ENCODE assay signal across 7 cellular contexts in genomic region chr1:117320515-117320914, GRCh38.
"Had no signal": no experiment of that assay in that cellular context is flagged by ENCODE, and none has a peak within 500 bp of the region (broad histone marks: within the 10 kb centered on the region; RNA-seq: fewer than 3 reads in every experiment).

No MANE protein-coding gene starts in this region.

- H3K27ac ChIP-seq: HL-60, KMS-11 had no signal

- FAIRE-seq: HepG2, HTR-8/SVneo had no signal

- H3K9ac ChIP-seq: KMS-11 had no signal

- ATAC-seq: HepG2 had no signal

- DNase-seq: IMR-90, KBM-7, KG1 had no signal

- H3K4me2 ChIP-seq: KMS-11 had no signal
